8 cellular contexts compared by ENCODE assay signal in the genomic region with DNA sequence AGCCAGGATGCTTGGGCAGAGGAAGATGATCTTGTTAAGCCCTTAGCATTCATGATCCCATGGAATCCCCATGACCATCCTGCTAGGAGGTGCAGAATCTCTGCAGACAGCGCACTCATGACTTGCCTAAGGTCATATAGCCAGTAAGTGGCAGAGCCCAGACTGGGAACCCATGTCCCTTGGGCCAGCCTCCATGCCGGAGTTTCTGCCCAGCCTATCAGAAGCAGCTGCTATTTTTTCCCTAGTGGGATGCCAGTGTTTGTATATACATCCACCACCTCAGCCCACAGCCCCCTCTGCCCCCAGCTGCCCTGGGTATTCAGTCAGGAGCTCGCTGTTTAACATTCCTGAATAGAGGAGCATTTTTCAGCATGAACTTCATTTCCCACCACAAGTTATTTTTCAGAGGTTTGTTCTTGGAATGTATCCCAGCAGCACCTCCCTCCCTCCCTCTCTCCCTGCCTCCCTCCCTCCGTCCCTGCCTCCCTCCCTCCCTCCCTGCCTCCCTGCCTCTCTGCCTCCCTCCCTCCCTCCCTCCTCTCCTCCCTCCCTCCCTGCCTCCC. TPM values are rescaled to one million over a fixed set of nuclear protein-coding genes. Genes with fewer than 3 reads are reported as not detected.
DNase-seq lines count a peak whose midpoint lies in the region; ATAC-seq and TF ChIP-seq lines count a peak whose summit lies in the region.

No MANE protein-coding gene starts in this region.

- H3K27ac Mint-ChIP-seq in natural killer cell: peak overlapping the region; percentile 81 to 86
- H3K27ac Mint-ChIP-seq in natural killer cell treated with Interleukin-12 subunit alpha and Interleukin-12 subunit beta and Interleukin-15 and Interleukin-18, amount 100 ng/mL, for 72 hours: peak overlapping the region in 1 of 2 donors; percentile 4

- H2BK120ac ChIP-seq in mesendoderm (ENCODE audit: low read depth, low read length): no peak overlapping the region

- H3K4me3 ChIP-seq in mesendoderm (ENCODE audit: low read length): no peak overlapping the region

- no peak overlapping the region for H3K4ac ChIP-seq in mesendoderm (ENCODE audit: low read depth, low read length)

- H4K8ac ChIP-seq in mesendoderm (ENCODE audit: low read depth, low read length): no peak overlapping the region

- H3K4me1 Mint-ChIP-seq in natural killer cell: peaks cover 31 to 41% of the 10 kb centered on the region in 2 donors
- peaks cover 30 to 36% of the 10 kb centered on the region in 2 donors for H3K4me1 Mint-ChIP-seq in natural killer cell treated with Interleukin-12 subunit alpha and Interleukin-12 subunit beta and Interleukin-15 and Interleukin-18, amount 100 ng/mL, for 72 hours (ENCODE audit: low read depth in 2 of 2)

- no peak overlapping the region for H3K23ac ChIP-seq in mesendoderm (ENCODE audit: low read length)

- ATAC-seq in natural killer cell (no peak), GM21576 (IDR thresholded peaks at IDR 0.05; ENCODE audit: unreplicated experiment) (no peak)
- ATAC-seq in natural killer cell treated with Interleukin-12 subunit alpha and Interleukin-12 subunit beta and Interleukin-15 and Interleukin-18, amount 100 ng/mL, for 72 hours: no peak

- H3K36me3 ChIP-seq in mesendoderm (ENCODE audit: control insufficient read depth, insufficient read depth, low read length): no peaks in the 10 kb centered on the region

- no peaks in the 10 kb centered on the region for H3K36me3 Mint-ChIP-seq in natural killer cell
- H3K36me3 Mint-ChIP-seq in natural killer cell treated with Interleukin-12 subunit alpha and Interleukin-12 subunit beta and Interleukin-15 and Interleukin-18, amount 100 ng/mL, for 72 hours: no peaks in the 10 kb centered on the region

- no peak overlapping the region for H3K4me2 ChIP-seq in mesendoderm (ENCODE audit: low read length)

- H2BK5ac ChIP-seq in mesendoderm (ENCODE audit: low read length): no peak overlapping the region

- no peaks in the 10 kb centered on the region for H3K9me3 Mint-ChIP-seq in natural killer cell
- H3K9me3 Mint-ChIP-seq in natural killer cell treated with Interleukin-12 subunit alpha and Interleukin-12 subunit beta and Interleukin-15 and Interleukin-18, amount 100 ng/mL, for 72 hours: no peaks in the 10 kb centered on the region

- WGBS in mesendoderm (ENCODE audit: extremely low coverage, insufficient coverage, low lambda C conversion rate): no CpG with 5 or more reads among the region's 4 CpGs

- H3K27me3 Mint-ChIP-seq in natural killer cell (ENCODE audit: low read depth in 2 of 2): no peaks in the 10 kb centered on the region
- H3K27me3 Mint-ChIP-seq in natural killer cell treated with Interleukin-12 subunit alpha and Interleukin-12 subunit beta and Interleukin-15 and Interleukin-18, amount 100 ng/mL, for 72 hours: no peaks in the 10 kb centered on the region

- no peak for TF ChIP-seq CTCF in natural killer cell (IDR thresholded peaks at IDR 0.05)

- DNase-seq in natural killer cell: no peak
- no peak for DNase-seq in natural killer cell treated with Interleukin-12 subunit alpha and Interleukin-12 subunit beta and Interleukin-15 and Interleukin-18, amount 100 ng/mL, for 72 hours (ENCODE audit: low spot score)
- peak; percentile 51 for DNase-seq in brain pericyte (ENCODE audit: low read depth, low spot score)
- peak; percentile 55 for DNase-seq in mesendoderm
- no peak for DNase-seq in Ammon's horn (ENCODE audit: low spot score)
- no peak for DNase-seq in NCI-H1092 treated with DMSO at 0.1 percent for 48 hours (lab: John Stamatoyannopoulos, UW)
- no peak for DNase-seq in HK-2 (ENCODE audit: unreplicated experiment)

- no peak overlapping the region for H2BK15ac ChIP-seq in mesendoderm (replicated peaks; ENCODE audit: low read depth)

- H3K79me1 ChIP-seq in mesendoderm (ENCODE audit: low read length): peaks cover 2% of the 10 kb centered on the region

- H3K79me2 ChIP-seq in mesendoderm (ENCODE audit: control insufficient read depth, insufficient read depth, low read length): no peaks in the 10 kb centered on the region

- intact Hi-C loops in natural killer cell (cut with micrococcal nuclease): no loop called here

- H3K9ac ChIP-seq in mesendoderm (ENCODE audit: low read length): no peak overlapping the region

- H3K27ac ChIP-seq in mesendoderm (ENCODE audit: low read depth, low read length): peak overlapping the region; percentile 46

- H3K18ac ChIP-seq in mesendoderm (ENCODE audit: low read length): no peak overlapping the region

- H4K5ac ChIP-seq in mesendoderm (ENCODE audit: low read length): no peak overlapping the region

- H2AK5ac ChIP-seq in mesendoderm (ENCODE audit: low read length): no peak overlapping the region

- H3K4me3 Mint-ChIP-seq in natural killer cell: no peak overlapping the region
- H3K4me3 Mint-ChIP-seq in natural killer cell treated with Interleukin-12 subunit alpha and Interleukin-12 subunit beta and Interleukin-15 and Interleukin-18, amount 100 ng/mL, for 72 hours: no peak overlapping the region

- H3K4me1 ChIP-seq in mesendoderm (ENCODE audit: control insufficient read depth, low read depth, low read length): peaks cover 6% of the 10 kb centered on the region

- no peaks in the 10 kb centered on the region for H3K27me3 ChIP-seq in mesendoderm (ENCODE audit: insufficient read depth, low read length, poor library complexity)

- peak overlapping the region; percentile 22 for H3K56ac ChIP-seq in mesendoderm (ENCODE audit: low read length)

RNA-seq across cellular contexts. Expression of a gene that starts 34.4 kb away (rescaled TPM):
- total RNA-seq in natural killer cell: 1 to 10 TPM in 2 of 3 donors, under 1 TPM in 1; 0.75 to 1.7 (median 1.5) TPM
- total RNA-seq in natural killer cell treated with Interleukin-12 subunit alpha and Interleukin-12 subunit beta and Interleukin-15 and Interleukin-18, amount 100 ng/mL, for 72 hours: 1 to 10 TPM; 2.4 to 2.7 TPM
- 1.8 TPM for polyA plus RNA-seq in mesendoderm (2013, experiment 1 of 2)
- 1.6 TPM for polyA plus RNA-seq in mesendoderm (2013, experiment 2 of 2)

Comparison
In these comparisons a context has a peak if more than half of its experiments do, and no peak if none do; other contexts are left out.
1. DNase-seq: peak in brain pericyte (single experiment) and mesendoderm (single experiment); none in natural killer cell (single experiment), natural killer cell treated with Interleukin-12 subunit alpha and Interleukin-12 subunit beta and Interleukin-15 and Interleukin-18, amount 100 ng/mL, for 72 hours (single experiment), Ammon's horn (single experiment), NCI-H1092 treated with DMSO at 0.1 percent for 48 hours (single experiment) and HK-2 (single experiment).